In the genomic region with DNA sequence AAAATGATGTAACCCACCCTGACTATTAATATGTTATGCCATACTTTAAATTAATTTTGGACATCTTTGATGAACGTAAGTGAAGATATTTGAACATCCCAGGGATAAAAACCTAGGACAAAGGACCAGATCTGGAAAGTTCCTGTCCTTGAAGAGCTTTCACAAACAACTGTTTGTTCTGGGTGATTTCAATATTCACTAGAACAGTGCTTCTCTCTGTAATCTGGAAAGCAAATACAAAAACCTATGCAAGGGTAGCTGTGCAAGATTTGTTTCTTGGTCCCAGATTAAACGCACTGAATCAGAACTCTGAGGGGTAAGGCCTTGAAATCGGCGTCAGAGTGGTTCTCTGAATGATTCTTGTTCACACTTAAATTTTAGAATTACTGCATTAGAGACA, we compare ENCODE assay signal across 21 cellular contexts.
A peak's percentile ranks its signal among the peaks of the same experiment; 100 is the strongest.
DNase-seq lines count a peak whose midpoint lies in the region; ATAC-seq, FAIRE-seq and TF ChIP-seq lines count a peak whose summit lies in the region.
"Had no signal": no experiment of that assay in that cellular context is flagged by ENCODE, and none has a peak within 500 bp of the region (broad histone marks: within the 10 kb centered on the region; RNA-seq: fewer than 3 reads in every experiment).

No MANE protein-coding gene starts in this region.

- H3K4me1 Mint-ChIP-seq in neural crest cell, result peaks cover 9% of the 10 kb centered on the region
- H3K4me1 Mint-ChIP-seq: CD14-positive monocyte; CD8-positive, alpha-beta memory T cell; IgD-negative memory B cell had no signal

- H3K27ac Mint-ChIP-seq in neural crest cell (ENCODE audit: unreplicated experiment), result peak overlapping the region; percentile 41
- H3K27ac Mint-ChIP-seq: CD14-positive monocyte; CD8-positive, alpha-beta memory T cell; IgD-negative memory B cell had no signal

- H3K4me3 Mint-ChIP-seq in neural crest cell, result no peak overlapping the region
- H3K4me3 Mint-ChIP-seq: CD14-positive monocyte; CD8-positive, alpha-beta memory T cell; IgD-negative memory B cell had no signal

- no peaks in the 10 kb centered on the region for H3K9me3 Mint-ChIP-seq in neural crest cell

- no peaks in the 10 kb centered on the region for H3K36me3 Mint-ChIP-seq in neural crest cell (ENCODE audit: low read depth)
- H3K36me3 Mint-ChIP-seq: CD14-positive monocyte, IgD-negative memory B cell had no signal

- ATAC-seq in HG03095 (IDR thresholded peaks at IDR 0.05; ENCODE audit: unreplicated experiment), result no peak
- ATAC-seq: Panc1 had no signal

- FAIRE-seq in frontal cortex (lab: Jason Lieb, UNC), result peak; percentile 54
- FAIRE-seq: GM18507 had no signal

- DNase-seq in DMS 273 (lab: John Stamatoyannopoulos, UW; ENCODE audit: unreplicated experiment) (peak; percentile 48), DMS 273 treated with DMSO at 0.1 percent for 48 hours (lab: John Stamatoyannopoulos, UW) (no peak), frontal cortex (ENCODE audit: low spot score in 2 of 2) (peak in 1 of 2 donors; percentile 5), neural crest cell (ENCODE audit: low read depth, low spot score) (no peak), HCEC 1CT (no peak)
- no peak for DNase-seq in activated CD4-positive, alpha-beta T cell treated with anti-CD3 and anti-CD28 coated beads for 1 hour
- DNase-seq: BE2C; Calu3; CD8-positive, alpha-beta memory T cell; MM.1S; NCI-H1048; NCI-H1417; NCI-H1694; NCI-H2029 treated with DMSO at 0.1 percent for 48 hours; NCI-H69; SHP77 had no signal

- TF ChIP-seq CTCF in neural crest cell (conservative IDR thresholded peaks at IDR 0.05), result no peak

- no peaks in the 10 kb centered on the region for H3K27me3 Mint-ChIP-seq in neural crest cell (ENCODE audit: low read depth)
- H3K27me3 Mint-ChIP-seq: IgD-negative memory B cell had no signal
